Comparison of ENCODE assay signal across 16 cellular contexts in genomic region chr13:49053215-49053614, GRCh38.
A peak's percentile ranks its signal among the peaks of the same experiment; 100 is the strongest.
DNase-seq lines count a peak whose midpoint lies in the region; ATAC-seq and TF ChIP-seq lines count a peak whose summit lies in the region.
"Had no signal": no experiment of that assay in that cellular context is flagged by ENCODE, and none has a peak within 500 bp of the region (broad histone marks: within the 10 kb centered on the region; RNA-seq: fewer than 3 reads in every experiment).

No MANE protein-coding gene starts in this region.

- ATAC-seq in RWPE2 (ENCODE audit: low read depth) (peak; percentile 27; the same call in 1 of the 3 replicates), GM21825 (IDR thresholded peaks at IDR 0.05; ENCODE audit: unreplicated experiment) (no peak), GM18505 (IDR thresholded peaks at IDR 0.05; ENCODE audit: unreplicated experiment) (no peak)
- no peak for ATAC-seq in activated T-cell treated with anti-CD3 and anti-CD28 coated beads, Interleukin-2, amount 50 U/mL, for 72 hours (replicated peaks in 1 of 2)

- H3K9me3 ChIP-seq in RWPE2 (ENCODE audit: severe bottlenecking) (no peaks in the 10 kb centered on the region), smooth muscle cell (replicated peaks; ENCODE audit: low read depth) (no peaks in the 10 kb centered on the region)

- H3K27me3 Mint-ChIP-seq in activated T-cell treated with anti-CD3 and anti-CD28 coated beads, Interleukin-2, amount 50 U/mL, for 72 hours (ENCODE audit: low read depth): no peaks in the 10 kb centered on the region
- H3K27me3 Mint-ChIP-seq: B cell; CD4-positive, alpha-beta T cell; IgD-negative memory B cell had no signal

- peaks cover 0 to 7% of the 10 kb centered on the region in 2 donors for H3K9me3 Mint-ChIP-seq in activated T-cell treated with anti-CD3 and anti-CD28 coated beads, Interleukin-2, amount 50 U/mL, for 72 hours

- no peaks in the 10 kb centered on the region for H3F3A ChIP-seq in smooth muscle cell (ENCODE audit: low read depth)

- H3K36me3 Mint-ChIP-seq in activated T-cell treated with anti-CD3 and anti-CD28 coated beads, Interleukin-2, amount 50 U/mL, for 72 hours (ENCODE audit: insufficient read depth in 2 of 2): peaks cover 6 to 23% of the 10 kb centered on the region in 2 donors

- no peak overlapping the region for H3K4me3 Mint-ChIP-seq in activated T-cell treated with anti-CD3 and anti-CD28 coated beads, Interleukin-2, amount 50 U/mL, for 72 hours
- H3K4me3 Mint-ChIP-seq: B cell; CD4-positive, alpha-beta T cell had no signal

- no peak overlapping the region for H3K9ac ChIP-seq in smooth muscle cell (ENCODE audit: low read depth)

- TF ChIP-seq CTCF in RWPE2 (IDR thresholded peaks at IDR 0.05; ENCODE audit: poor library complexity, severe bottlenecking): no peak
- TF ChIP-seq CTCF in epithelial cell of esophagus (IDR thresholded peaks at IDR 0.05; ENCODE audit: insufficient read depth, low read depth, low read length, missing control alignments): no peak
- no peak for TF ChIP-seq CTCF in smooth muscle cell (IDR thresholded peaks at IDR 0.05; ENCODE audit: borderline replicate concordance, insufficient read depth, poor library complexity, severe bottlenecking)

- TF ChIP-seq POLR2A in GM18505 (IDR thresholded peaks at IDR 0.05; ENCODE audit: borderline replicate concordance, extremely low read depth, insufficient read depth, insufficient read length): no peak

- H2AFZ ChIP-seq in smooth muscle cell (ENCODE audit: low read depth): no peak overlapping the region

- DNase-seq in HCEC 1CT (peak; percentile 12), RWPE2 (ENCODE audit: low spot score) (no peak), epithelial cell of esophagus (ENCODE audit: low read depth) (peak; percentile 51), smooth muscle cell (lab: John Stamatoyannopoulos, UW; ENCODE audit: unreplicated experiment) (no peak)
- no peak for DNase-seq in activated T-cell treated with anti-CD3 and anti-CD28 coated beads, Interleukin-2, amount 50 U/mL, for 72 hours
- DNase-seq: ACHN; C1 segment of cervical spinal cord; Calu3; CD4-positive, alpha-beta T cell; DMS 273 treated with DMSO at 0.1 percent for 48 hours; DMS79; KG1 had no signal

- H3K4me1 ChIP-seq in RWPE2 (ENCODE audit: insufficient read depth, poor library complexity, severe bottlenecking) (no peaks in the 10 kb centered on the region), smooth muscle cell (ENCODE audit: low read depth) (no peaks in the 10 kb centered on the region)

- peak overlapping the region; percentile 15 for H3K27ac ChIP-seq in RWPE2 (ENCODE audit: poor library complexity, severe bottlenecking)
- peak overlapping the region; percentile 48 for H3K27ac ChIP-seq in smooth muscle cell (ENCODE audit: low read depth)

- H3K36me3 ChIP-seq in RWPE2 (ENCODE audit: low read depth) (no peaks in the 10 kb centered on the region), smooth muscle cell (ENCODE audit: low read depth) (no peaks in the 10 kb centered on the region)

- no peak overlapping the region for H3K4me2 ChIP-seq in smooth muscle cell

- H3K27me3 ChIP-seq in RWPE2 (ENCODE audit: insufficient read depth, poor library complexity, severe bottlenecking): no peaks in the 10 kb centered on the region
- H3K27me3 ChIP-seq in smooth muscle cell (ENCODE audit: low read depth): no peaks in the 10 kb centered on the region

- H3K27ac Mint-ChIP-seq in activated T-cell treated with anti-CD3 and anti-CD28 coated beads, Interleukin-2, amount 50 U/mL, for 72 hours: no peak overlapping the region
- H3K27ac Mint-ChIP-seq: B cell; CD4-positive, alpha-beta T cell had no signal

- 86% methylated on average over 1 of the region's 1 CpG for WGBS in smooth muscle cell (ENCODE audit: low lambda C conversion rate)

- H3K4me3 ChIP-seq in RWPE2 (ENCODE audit: severe bottlenecking) (no peak overlapping the region), epithelial cell of esophagus (ENCODE audit: low read length) (no peak overlapping the region), smooth muscle cell (no peak overlapping the region)

- H3K79me2 ChIP-seq in smooth muscle cell (ENCODE audit: low read depth): peaks cover 31% of the 10 kb centered on the region

- H3K4me1 Mint-ChIP-seq in activated T-cell treated with anti-CD3 and anti-CD28 coated beads, Interleukin-2, amount 50 U/mL, for 72 hours (ENCODE audit: low read depth): peaks cover 25% of the 10 kb centered on the region

- no peaks in the 10 kb centered on the region for H4K20me1 ChIP-seq in smooth muscle cell (ENCODE audit: low read depth)

Comparison
In these comparisons a context has a peak if more than half of its experiments do, and no peak if none do; other contexts are left out.
1. DNase-seq: peak in HCEC 1CT (single experiment) and epithelial cell of esophagus (single experiment); none in RWPE2 (single experiment), smooth muscle cell (single experiment) and activated T-cell treated with anti-CD3 and anti-CD28 coated beads, Interleukin-2, amount 50 U/mL, for 72 hours (0 of 2).